In genomic region chr20:20051767-20052073, GRCh38 we compare ENCODE assay signal across 8 cellular contexts. TPM values are rescaled to one million over a fixed set of nuclear protein-coding genes. Genes with fewer than 3 reads are reported as not detected.
A peak's percentile ranks its signal among the peaks of the same experiment; 100 is the strongest.
DNase-seq lines count a peak whose midpoint lies in the region; ATAC-seq and TF ChIP-seq lines count a peak whose summit lies in the region.

No MANE protein-coding gene starts in this region.

- H3K79me2 ChIP-seq in hepatocyte: peaks cover 19% of the 10 kb centered on the region

- peaks cover 5% of the 10 kb centered on the region for H3K27me3 Mint-ChIP-seq in activated naive CD4-positive, alpha-beta T cell treated with anti-CD3 and anti-CD28 coated beads, Interleukin-2, amount 10 ng/mL, durations not matched to agents 7 days and 5 days
- no peaks in the 10 kb centered on the region for H3K27me3 Mint-ChIP-seq in stimulated activated naive B cell treated with anti-CD40 and anti-IgM and Interleukin-4, amounts not matched to agents 10 μg/mL and 1 μg/mL and 100 μg/mL, for 72 hours

- peak overlapping the region; percentile 96 for H3K4me3 Mint-ChIP-seq in activated naive CD4-positive, alpha-beta T cell treated with anti-CD3 and anti-CD28 coated beads, Interleukin-2, amount 10 ng/mL, durations not matched to agents 7 days and 5 days
- peak overlapping the region; percentile 98 for H3K4me3 Mint-ChIP-seq in stimulated activated naive B cell treated with anti-CD40 and anti-IgM and Interleukin-4, amounts not matched to agents 10 μg/mL and 1 μg/mL and 100 μg/mL, for 72 hours

- peaks cover 2% of the 10 kb centered on the region for H3K36me3 ChIP-seq in hepatocyte (replicated peaks; ENCODE audit: insufficient read depth, low read depth)

- H3K27ac Mint-ChIP-seq in activated naive CD4-positive, alpha-beta T cell treated with anti-CD3 and anti-CD28 coated beads, Interleukin-2, amount 10 ng/mL, durations not matched to agents 7 days and 5 days: peak overlapping the region; percentile 96
- peak overlapping the region; percentile 98 for H3K27ac Mint-ChIP-seq in stimulated activated naive B cell treated with anti-CD40 and anti-IgM and Interleukin-4, amounts not matched to agents 10 μg/mL and 1 μg/mL and 100 μg/mL, for 72 hours

- peak overlapping the region; percentile 96 for H3K27ac ChIP-seq in VCaP
- H3K27ac ChIP-seq in hepatocyte: peak overlapping the region; percentile 92

- no peaks in the 10 kb centered on the region for H3K27me3 ChIP-seq in hepatocyte

- H3K9me2 ChIP-seq in hepatocyte (replicated peaks; ENCODE audit: insufficient read depth): no peaks in the 10 kb centered on the region

- no peak for TF ChIP-seq CTCF in VCaP (conservative IDR thresholded peaks at IDR 0.05)
- no peak for TF ChIP-seq CTCF in hepatocyte (IDR thresholded peaks at IDR 0.05; ENCODE audit: poor library complexity)

- H3K9me3 ChIP-seq in hepatocyte (ENCODE audit: low read depth): no peaks in the 10 kb centered on the region

- DNase-seq in activated naive CD4-positive, alpha-beta T cell treated with anti-CD3 and anti-CD28 coated beads, Interleukin-2, amount 10 ng/mL, durations not matched to agents 7 days and 5 days: no peak
- DNase-seq in activated naive CD4-positive, alpha-beta T cell treated with anti-CD3 and anti-CD28 coated beads, Interleukin-2, amount 50 U/mL, for 16 hours: no peak
- DNase-seq in hepatocyte (ENCODE audit: low spot score) (no peak), 8988T (no peak), NCI-H2029 treated with DMSO at 0.1 percent for 48 hours (lab: John Stamatoyannopoulos, UW) (no peak), NCI-H2107 (lab: John Stamatoyannopoulos, UW) (no peak)
- DNase-seq in stimulated activated naive B cell treated with anti-CD40 and anti-IgM and Interleukin-4, amounts not matched to agents 10 μg/mL and 1 μg/mL and 100 μg/mL, for 72 hours: no peak

- peak overlapping the region; percentile 84 for H3K4me2 ChIP-seq in hepatocyte

- peaks cover 33% of the 10 kb centered on the region for H3K36me3 Mint-ChIP-seq in activated naive CD4-positive, alpha-beta T cell treated with anti-CD3 and anti-CD28 coated beads, Interleukin-2, amount 10 ng/mL, durations not matched to agents 7 days and 5 days
- peaks cover 18 to 23% of the 10 kb centered on the region in 2 donors for H3K36me3 Mint-ChIP-seq in stimulated activated naive B cell treated with anti-CD40 and anti-IgM and Interleukin-4, amounts not matched to agents 10 μg/mL and 1 μg/mL and 100 μg/mL, for 72 hours

- peaks cover 22% of the 10 kb centered on the region for H3K4me1 Mint-ChIP-seq in activated naive CD4-positive, alpha-beta T cell treated with anti-CD3 and anti-CD28 coated beads, Interleukin-2, amount 10 ng/mL, durations not matched to agents 7 days and 5 days
- peaks cover 6 to 14% of the 10 kb centered on the region in 2 donors for H3K4me1 Mint-ChIP-seq in stimulated activated naive B cell treated with anti-CD40 and anti-IgM and Interleukin-4, amounts not matched to agents 10 μg/mL and 1 μg/mL and 100 μg/mL, for 72 hours

- no peaks in the 10 kb centered on the region for H3K9me3 Mint-ChIP-seq in activated naive CD4-positive, alpha-beta T cell treated with anti-CD3 and anti-CD28 coated beads, Interleukin-2, amount 10 ng/mL, durations not matched to agents 7 days and 5 days
- no peaks in the 10 kb centered on the region for H3K9me3 Mint-ChIP-seq in stimulated activated naive B cell treated with anti-CD40 and anti-IgM and Interleukin-4, amounts not matched to agents 10 μg/mL and 1 μg/mL and 100 μg/mL, for 72 hours

- no peaks in the 10 kb centered on the region for H4K20me1 ChIP-seq in hepatocyte (ENCODE audit: insufficient read depth, poor library complexity, severe bottlenecking)

- 2% methylated on average over 13 of the region's 13 CpGs for WGBS in hepatocyte (ENCODE audit: low lambda C conversion rate, missing lambda C conversion rate)

- peaks cover 7% of the 10 kb centered on the region for H3K4me1 ChIP-seq in hepatocyte (ENCODE audit: insufficient read depth)

- H3K4me3 ChIP-seq in hepatocyte: peak overlapping the region; percentile 58

- H2AFZ ChIP-seq in hepatocyte: peak overlapping the region; percentile 55

- ATAC-seq in stimulated activated naive B cell treated with anti-CD40 and anti-IgM and Interleukin-4, amounts not matched to agents 10 μg/mL and 1 μg/mL and 100 μg/mL, for 72 hours (replicated peaks): peak; percentile 35 to 45

- CTCF ChIA-PET in activated naive CD4-positive, alpha-beta T cell treated with anti-CD3 and anti-CD28 coated beads, Interleukin-2, amount 10 ng/mL, durations not matched to agents 7 days and 5 days (lab: Charles Lee): interaction anchor here (1.2 to 2.2 kb wide), 3 partner anchors 25 to 542 kb away, joined by 3 to 12 read pairs (median 5); partner anchors contain the start of gene NAA20

RNA-seq across cellular contexts. Expression of gene CRNKL1, which starts 0.5 kb away (rescaled TPM):
- 25.4 and 27.8 TPM in 2 replicates for total RNA-seq in hepatocyte
- 12.9 and 14.6 TPM in 2 replicates for polyA plus RNA-seq in hepatocyte

RNA-seq across cellular contexts. Expression of gene CFAP61, which starts 0.6 kb away (rescaled TPM):
- total RNA-seq in hepatocyte: 1.0 TPM in 1 of 2 replicates, not detected in the other
- polyA plus RNA-seq in hepatocyte: not detected in 2 replicates

RNA-seq across cellular contexts. Expression of gene NAA20, which starts 34.6 kb away (rescaled TPM):
- 53.6 and 66.1 TPM in 2 replicates for total RNA-seq in hepatocyte
- 108 and 126 TPM in 2 replicates for polyA plus RNA-seq in hepatocyte
